ENCODE assay signal across 14 cellular contexts in genomic region chr22:26570126-26570525, GRCh38. TPM values are rescaled to one million over a fixed set of nuclear protein-coding genes. Genes with fewer than 3 reads are reported as not detected.
A peak's percentile ranks its signal among the peaks of the same experiment; 100 is the strongest.
DNase-seq lines count a peak whose midpoint lies in the region; ATAC-seq, FAIRE-seq and TF ChIP-seq lines count a peak whose summit lies in the region.
"Had no signal": no experiment of that assay in that cellular context is flagged by ENCODE, and none has a peak within 500 bp of the region (broad histone marks: within the 10 kb centered on the region; RNA-seq: fewer than 3 reads in every experiment).

No MANE protein-coding gene starts in this region.

- DNase-seq in IMR-90 (no peak), H1 (ENCODE audit: low read depth in 1 of 2, low spot score in 2 of 2) (no peak), neural crest cell (ENCODE audit: low read depth, low spot score) (no peak), NCI-H2227 (lab: John Stamatoyannopoulos, UW; ENCODE audit: unreplicated experiment) (no peak), HPDE6-E6E7 (ENCODE audit: extremely low spot score) (no peak)
- DNase-seq: activated T-cell treated with anti-CD3 and anti-CD28 coated beads, Interleukin-2, amount 50 U/mL, for 48 hours; MV-4-11; naive B cell; stimulated activated CD4-positive, alpha-beta T cell treated with anti-CD3 and anti-CD28 coated beads, Interleukin-15, amount 100 ng/mL, for 24 hours had no signal

- peaks cover 79% of the 10 kb centered on the region for H4K20me1 ChIP-seq in BLaER1
- H4K20me1 ChIP-seq in IMR-90 (ENCODE audit: insufficient read depth, low read length): peaks cover 37% of the 10 kb centered on the region
- peaks cover 2 to 11% of the 10 kb centered on the region in 2 experiments for H4K20me1 ChIP-seq in H1 (replicated peaks in 1 of 2; ENCODE audit: control insufficient read depth in 1 of 2, insufficient read depth in 2 of 2, low read length in 2 of 2)

- no peak overlapping the region for H3K4me3 Mint-ChIP-seq in neural crest cell

- H3K27me3 Mint-ChIP-seq in neural crest cell (ENCODE audit: low read depth): peaks cover 3% of the 10 kb centered on the region
- H3K27me3 Mint-ChIP-seq: naive B cell had no signal

- peak overlapping the region; percentile 25; the same call in 1 of the 2 replicates for H3K27ac ChIP-seq in BLaER1
- no peak overlapping the region for H3K27ac ChIP-seq in IMR-90 (ENCODE audit: insufficient read depth, low read length)
- peak overlapping the region; percentile 17; the same call in 1 of the 2 replicates for H3K27ac ChIP-seq in H1 (ENCODE audit: low read depth, low read length)
- H3K27ac ChIP-seq: VCaP had no signal

- peak overlapping the region; percentile 53 for H3K4me2 ChIP-seq in BLaER1
- H3K4me2 ChIP-seq in IMR-90 (ENCODE audit: low read depth, low read length): no peak overlapping the region
- H3K4me2 ChIP-seq in H1 (ENCODE audit: insufficient read depth in 1 of 2, low read depth in 2 of 2, low read length in 2 of 2): no peak overlapping the region

- no peaks in the 10 kb centered on the region for H3K9me3 Mint-ChIP-seq in neural crest cell
- H3K9me3 Mint-ChIP-seq: naive B cell had no signal

- H3K36me3 ChIP-seq in BLaER1 (peaks cover 41% of the 10 kb centered on the region), IMR-90 (ENCODE audit: control insufficient read depth, insufficient read depth, low read length) (no peaks in the 10 kb centered on the region), H1 (ENCODE audit: control insufficient read depth in 2 of 4, insufficient read depth in 4 of 4, low read length in 3 of 4) (peaks cover 0 to 3% (median 0%) of the 10 kb centered on the region in 4 experiments; a peak in 3 of 8 replicates)

- H3K4me1 Mint-ChIP-seq in neural crest cell: peaks cover 39% of the 10 kb centered on the region

- intact Hi-C loops in IMR-90 (cut with micrococcal nuclease): no loop called here

- CTCF ChIA-PET in IMR-90 (lab: Yijun Ruan, JAX) (no interaction called here), H1 (lab: Charles Lee; ENCODE audit: partially characterized antibody) (interaction anchor here (1.4 kb wide), 1 partner anchor 109 kb away, joined by 4 read pairs; no protein-coding TSS in a partner anchor)

- FAIRE-seq in H1 (lab: Jason Lieb, UNC): no peak

- no TSS peak for BruUV-seq in IMR-90 (replicated peaks; lab: Mats Ljungman, UMichigan)

- H4K91ac ChIP-seq in IMR-90 (ENCODE audit: insufficient read depth, low read depth, low read length) (no peak overlapping the region), H1 (replicated peaks; ENCODE audit: insufficient read length, low read length) (no peak overlapping the region)

- no peak for TF ChIP-seq POLR2A in IMR-90 (IDR thresholded peaks at IDR 0.05; ENCODE audit: low read depth, low read length)
- no peak for TF ChIP-seq POLR2A in H1 (IDR thresholded peaks at IDR 0.05; ENCODE audit: control extremely low read depth in 1 of 2, low read depth in 2 of 2, low read length in 2 of 2)

- WGBS in IMR-90 (ENCODE audit: extremely low coverage in 2 of 2, insufficient read length in 1 of 2), 2 experiments: 46% methylated on average over 7 of the region's 10 CpGs; no CpG with 5 or more reads in 1 of the 2 experiments
- WGBS in H1 (ENCODE audit: extremely low coverage in 1 of 2, insufficient coverage in 1 of 2, insufficient read length in 1 of 2, insufficient replicate concordance in 2 of 2, low coverage in 1 of 2, low lambda C conversion rate in 2 of 2, missing lambda C conversion rate in 1 of 2), 2 experiments: 87% methylated on average over 10 of the region's 10 CpGs; no CpG with 5 or more reads in 1 of the 2 experiments

- dilution Hi-C loops in IMR-90 (cut with HindIII; ENCODE audit: low sequenced_read_pairs, unreplicated experiment): no loop called here

- H3K23ac ChIP-seq in IMR-90 (ENCODE audit: low read depth, low read length) (no peak overlapping the region), H1 (ENCODE audit: insufficient read length) (no peak overlapping the region)

- peak overlapping the region; percentile 58 for H3K27ac Mint-ChIP-seq in neural crest cell (ENCODE audit: unreplicated experiment)

- H3K9ac ChIP-seq in BLaER1 (no peak overlapping the region), IMR-90 (ENCODE audit: low read depth, low read length) (no peak overlapping the region), H1 (replicated peaks in 1 of 4; ENCODE audit: extremely low read depth in 1 of 4, low read depth in 3 of 4, low read length in 3 of 4) (no peak overlapping the region)

- H3K56ac ChIP-seq in IMR-90 (ENCODE audit: extremely low read depth, insufficient read depth, low read length) (no peak overlapping the region), H1 (replicated peaks; ENCODE audit: insufficient read length, low read depth, low read length) (no peak overlapping the region)

- H4K8ac ChIP-seq in IMR-90 (ENCODE audit: low read depth in 2 of 2, low read length in 2 of 2) (no peak overlapping the region; a peak in 1 of 4 replicates), H1 (ENCODE audit: extremely low read depth, insufficient read depth, low read length) (no peak overlapping the region)

- H3K23me2 ChIP-seq in H1 (ENCODE audit: low read depth, low read length): no peaks in the 10 kb centered on the region; the same call in 1 of the 2 replicates

- peaks cover 98% of the 10 kb centered on the region for H3K4me1 ChIP-seq in BLaER1
- H3K4me1 ChIP-seq in IMR-90 (ENCODE audit: control insufficient read depth, insufficient read depth, low read length): peaks cover 6% of the 10 kb centered on the region
- H3K4me1 ChIP-seq in H1 (replicated peaks in 1 of 4; ENCODE audit: control insufficient read depth in 3 of 4, insufficient read depth in 4 of 4, low read length in 3 of 4): peaks cover 13 to 39% (median 18%) of the 10 kb centered on the region in 4 experiments

- H3K4me3 ChIP-seq in BLaER1 (no peak overlapping the region), IMR-90 (ENCODE audit: insufficient read depth, low read depth, low read length) (no peak overlapping the region), H1 (ENCODE audit: extremely low read depth in 1 of 4, insufficient read depth in 2 of 4, low read depth in 3 of 4, low read length in 4 of 4) (no peak overlapping the region)
- H3K4me3 ChIP-seq: body of pancreas had no signal

- TF ChIP-seq EP300 in H1 (IDR thresholded peaks at IDR 0.05; ENCODE audit: borderline replicate concordance in 1 of 2, low read depth in 2 of 2, low read length in 2 of 2): no peak

- H3K14ac ChIP-seq in IMR-90 (replicated peaks; ENCODE audit: low read depth, low read length) (peak overlapping the region; percentile 15; the same call in 1 of the 2 replicates), H1 (ENCODE audit: insufficient read length) (no peak overlapping the region)

- no peak overlapping the region for H2AFZ ChIP-seq in IMR-90 (replicated peaks; ENCODE audit: low read length, poor library complexity)
- H2AFZ ChIP-seq in H1 (ENCODE audit: low read length): no peak overlapping the region

- ATAC-seq in IMR-90 (ENCODE audit: low read depth): no peak
- ATAC-seq in GM21576 (IDR thresholded peaks at IDR 0.05; ENCODE audit: unreplicated experiment): no peak
- ATAC-seq in HG03565 (IDR thresholded peaks at IDR 0.05; ENCODE audit: unreplicated experiment): no peak
- ATAC-seq: body of pancreas had no signal

- TF ChIP-seq RAD21 in IMR-90 (IDR thresholded peaks at IDR 0.05; ENCODE audit: low read length): no peak
- no peak for TF ChIP-seq RAD21 in H1 (IDR thresholded peaks at IDR 0.05 in 1 of 2, conservative IDR thresholded peaks at IDR 0.05 in 1 of 2; ENCODE audit: low read depth in 2 of 2, low read length in 2 of 2)

- no peaks in the 10 kb centered on the region for H3K36me3 Mint-ChIP-seq in neural crest cell (ENCODE audit: low read depth)

- no peak overlapping the region for H2BK5ac ChIP-seq in IMR-90 (ENCODE audit: low read depth, low read length, poor library complexity, severe bottlenecking)
- H2BK5ac ChIP-seq in H1 (ENCODE audit: low read depth, low read length): peak overlapping the region; percentile 82

- no peaks in the 10 kb centered on the region for H3K27me3 ChIP-seq in BLaER1
- no peaks in the 10 kb centered on the region for H3K27me3 ChIP-seq in IMR-90 (ENCODE audit: control insufficient read depth, insufficient read depth, low read length)
- no peaks in the 10 kb centered on the region for H3K27me3 ChIP-seq in H1 (replicated peaks in 1 of 4; ENCODE audit: control insufficient read depth in 3 of 4, extremely low read depth in 1 of 4, insufficient read depth in 3 of 4, low read length in 3 of 4)
- H3K27me3 ChIP-seq: body of pancreas had no signal

- POLR2A ChIA-PET in IMR-90 (lab: Charles Lee; ENCODE audit: unreplicated experiment): no interaction called here
- POLR2A ChIA-PET in H1 (lab: Charles Lee; ENCODE audit: partially characterized antibody): interaction anchor here (0.7 to 4.3 kb wide), 7 partner anchors 8 to 21 kb away, joined by 3 to 17 read pairs (median 3); partner anchors contain the start of gene TPST2

- TF ChIP-seq CTCF in IMR-90 (conservative IDR thresholded peaks at IDR 0.05; ENCODE audit: low read depth, low read length) (no peak), H1 (IDR thresholded peaks at IDR 0.05; ENCODE audit: control extremely low read depth in 1 of 3, insufficient read depth in 1 of 3, low read depth in 1 of 3, low read length in 3 of 3) (no peak), neural crest cell (conservative IDR thresholded peaks at IDR 0.05) (no peak)

- H2BK12ac ChIP-seq in H1 (ENCODE audit: low read depth, low read length): peak overlapping the region; percentile 86

- H2AK5ac ChIP-seq in IMR-90 (ENCODE audit: low read depth, low read length): no peak overlapping the region
- H2AK5ac ChIP-seq in H1 (ENCODE audit: low read depth, low read length): peak overlapping the region; percentile 26; the same call in 1 of the 2 replicates

- peaks cover 6 to 91% of the 10 kb centered on the region in 2 experiments for H3K79me2 ChIP-seq in H1 (ENCODE audit: control insufficient read depth in 1 of 2, insufficient read depth in 2 of 2, low read length in 2 of 2)

- no peak overlapping the region for H2BK120ac ChIP-seq in IMR-90 (ENCODE audit: low read depth, low read length)
- H2BK120ac ChIP-seq in H1 (replicated peaks; ENCODE audit: low read depth, low read length): no peak overlapping the region

- H2BK20ac ChIP-seq in IMR-90 (ENCODE audit: low read depth, low read length): no peak overlapping the region
- H2BK20ac ChIP-seq in H1 (ENCODE audit: low read length): no peak overlapping the region

- H3K9me3 ChIP-seq in BLaER1 (no peaks in the 10 kb centered on the region), IMR-90 (ENCODE audit: control insufficient read depth, insufficient read depth, low read length) (no peaks in the 10 kb centered on the region), H1 (ENCODE audit: insufficient read depth in 2 of 2, low read depth in 1 of 2, low read length in 1 of 2) (no peaks in the 10 kb centered on the region)
- H3K9me3 ChIP-seq: body of pancreas had no signal

- H2BK15ac ChIP-seq in IMR-90 (ENCODE audit: low read depth, low read length) (no peak overlapping the region), H1 (ENCODE audit: low read length) (peak overlapping the region; percentile 6; the same call in 1 of the 2 replicates)

- peaks cover 18% of the 10 kb centered on the region for H3K9me1 ChIP-seq in IMR-90 (ENCODE audit: insufficient read depth, low read length)

- H3K18ac ChIP-seq in IMR-90 (ENCODE audit: low read depth, low read length) (no peak overlapping the region), H1 (ENCODE audit: extremely low read depth, low read length) (peak overlapping the region; percentile 54)

- peaks cover 45 to 87% of the 10 kb centered on the region in 2 experiments for H3K79me1 ChIP-seq in IMR-90 (ENCODE audit: low read depth in 1 of 2, low read length in 2 of 2)
- H3K79me1 ChIP-seq in H1 (ENCODE audit: low read depth, low read length): peaks cover 28% of the 10 kb centered on the region

- H4K5ac ChIP-seq in IMR-90 (ENCODE audit: low read depth, low read length): no peak overlapping the region; the same call in 1 of the 2 replicates
- H4K5ac ChIP-seq in H1 (ENCODE audit: insufficient read length, low read depth, low read length): no peak overlapping the region

- in situ Hi-C loops in IMR-90 (cut with MboI; ENCODE audit: low sequenced_read_pairs): no loop called here

- H3K4ac ChIP-seq in IMR-90 (ENCODE audit: low read depth, low read length) (no peak overlapping the region), H1 (replicated peaks; ENCODE audit: insufficient read length, low read depth, low read length) (no peak overlapping the region)

- no peak overlapping the region for H2AK9ac ChIP-seq in IMR-90 (replicated peaks; ENCODE audit: low read depth, low read length, poor library complexity)

RNA-seq across cellular contexts. Expression of gene TPST2, which starts 19.8 kb away (rescaled TPM):
- total RNA-seq in IMR-90 (2012; rRNA removed) (41.7 and 42.5 TPM in 2 replicates), neural crest cell (10.7 and 11.8 TPM in 2 replicates)
- polyA plus RNA-seq in IMR-90 (2012; rRNA removed) (63.6 and 81.1 TPM in 2 replicates), H1 (2011; rRNA removed) (143 and 162 TPM in 2 replicates)
- 84.8 and 101 TPM in 2 replicates for polyA plus RNA-seq in IMR-90 (2012; cell fraction: cytosol; rRNA removed)
- polyA plus RNA-seq in IMR-90 (2012; cell fraction: nucleus; rRNA removed; ENCODE audit: low replicate concordance): 50.0 and 85.2 TPM in 2 replicates
- total RNA-seq in H1 (2021; fragmentation: NEBNext Ultra II Directional; extraction: Animal tissue kit (Norgen Biotek cat#: 25700)): 58.8 and 62.1 TPM in 2 replicates
- 134 TPM for polyA plus RNA-seq in H1 (2011; cell fraction: cytosol; rRNA removed)
- polyA plus RNA-seq in H1 (2011; cell fraction: nucleus; rRNA removed): 139 TPM
- polyA plus RNA-seq in H1 (2012, experiment 1 of 2): 52.5 to 56.1 TPM (median 54.1 TPM) in 4 replicates
- 69.0 TPM for polyA plus RNA-seq in H1 (2012, experiment 2 of 2)
- polyA plus RNA-seq in H1 (2013, experiment 1 of 2): 93.0 TPM
- 95.7 TPM for polyA plus RNA-seq in H1 (2013, experiment 2 of 2)
- polyA minus RNA-seq in H1 (2011; rRNA and poly(A)+ RNA removed): 80.0 and 85.9 TPM in 2 replicates
- polyA minus RNA-seq in H1 (2011; cell fraction: cytosol; rRNA and poly(A)+ RNA removed): 59.8 TPM
- 63.8 TPM for polyA minus RNA-seq in H1 (2011; cell fraction: nucleus; rRNA and poly(A)+ RNA removed)

RNA-seq across cellular contexts. Expression of gene CRYBB1, which starts 47.7 kb away (rescaled TPM):
- total RNA-seq in IMR-90 (2012; rRNA removed) (not detected in 2 replicates), neural crest cell (not detected in 2 replicates)
- polyA plus RNA-seq in IMR-90 (2012; rRNA removed) (not detected in 2 replicates), H1 (2011; rRNA removed) (6.0 and 7.2 TPM in 2 replicates)
- not detected in 2 replicates for polyA plus RNA-seq in IMR-90 (2012; cell fraction: cytosol; rRNA removed)
- not detected in 2 replicates for polyA plus RNA-seq in IMR-90 (2012; cell fraction: nucleus; rRNA removed; ENCODE audit: low replicate concordance)
- total RNA-seq in H1 (2021; fragmentation: NEBNext Ultra II Directional; extraction: Animal tissue kit (Norgen Biotek cat#: 25700)): 1.7 and 4.2 TPM in 2 replicates
- 7.5 TPM for polyA plus RNA-seq in H1 (2011; cell fraction: cytosol; rRNA removed)
- polyA plus RNA-seq in H1 (2011; cell fraction: nucleus; rRNA removed): 5.0 TPM
- polyA plus RNA-seq in H1 (2012, experiment 1 of 2): 2.7 to 5.7 TPM (median 5.2 TPM) in 4 replicates
- 3.9 TPM for polyA plus RNA-seq in H1 (2012, experiment 2 of 2)
- 7.7 TPM for polyA plus RNA-seq in H1 (2013, experiment 1 of 2)
- polyA plus RNA-seq in H1 (2013, experiment 2 of 2): 7.4 TPM
- polyA minus RNA-seq in H1 (2011; rRNA and poly(A)+ RNA removed): 1.7 and 4.1 TPM in 2 replicates
- polyA minus RNA-seq in H1 (2011; cell fraction: cytosol; rRNA and poly(A)+ RNA removed): 2.9 TPM
- polyA minus RNA-seq in H1 (2011; cell fraction: nucleus; rRNA and poly(A)+ RNA removed): 1.3 TPM

RNA-seq across cellular contexts. Expression of gene CRYBA4, which starts 51.6 kb away (rescaled TPM):
- total RNA-seq in IMR-90 (2012; rRNA removed) (not detected in 2 replicates), neural crest cell (not detected in 2 replicates)
- polyA plus RNA-seq in IMR-90 (2012; rRNA removed) (not detected in 2 replicates), H1 (2011; rRNA removed) (2.2 and 3.1 TPM in 2 replicates)
- not detected in 2 replicates for polyA plus RNA-seq in IMR-90 (2012; cell fraction: cytosol; rRNA removed)
- polyA plus RNA-seq in IMR-90 (2012; cell fraction: nucleus; rRNA removed; ENCODE audit: low replicate concordance): not detected in 2 replicates
- total RNA-seq in H1 (2021; fragmentation: NEBNext Ultra II Directional; extraction: Animal tissue kit (Norgen Biotek cat#: 25700)): 0.67 and 1.5 TPM in 2 replicates
- polyA plus RNA-seq in H1 (2011; cell fraction: cytosol; rRNA removed): 2.0 TPM
- 1.4 TPM for polyA plus RNA-seq in H1 (2011; cell fraction: nucleus; rRNA removed)
- 0.84 to 2.4 TPM (median 1.9 TPM) in 4 replicates for polyA plus RNA-seq in H1 (2012, experiment 1 of 2)
- 1.5 TPM for polyA plus RNA-seq in H1 (2012, experiment 2 of 2)
- 1.7 TPM for polyA plus RNA-seq in H1 (2013, experiment 1 of 2)
- polyA plus RNA-seq in H1 (2013, experiment 2 of 2): 2.0 TPM
- 0.56 and 0.69 TPM in 2 replicates for polyA minus RNA-seq in H1 (2011; rRNA and poly(A)+ RNA removed)
- not detected for polyA minus RNA-seq in H1 (2011; cell fraction: cytosol; rRNA and poly(A)+ RNA removed)
- polyA minus RNA-seq in H1 (2011; cell fraction: nucleus; rRNA and poly(A)+ RNA removed): not detected
- total RNA-seq: body of pancreas had no signal

RNA-seq across cellular contexts. Expression of gene TFIP11, which starts 57.9 kb away (rescaled TPM):
- total RNA-seq in IMR-90 (2012; rRNA removed) (37.5 and 43.2 TPM in 2 replicates), neural crest cell (33.6 and 34.3 TPM in 2 replicates)
- polyA plus RNA-seq in IMR-90 (2012; rRNA removed) (22.5 and 23.6 TPM in 2 replicates), H1 (2011; rRNA removed) (18.1 and 18.4 TPM in 2 replicates)
- polyA plus RNA-seq in IMR-90 (2012; cell fraction: cytosol; rRNA removed): 16.0 and 16.7 TPM in 2 replicates
- 35.1 and 48.4 TPM in 2 replicates for polyA plus RNA-seq in IMR-90 (2012; cell fraction: nucleus; rRNA removed; ENCODE audit: low replicate concordance)
- 23.9 and 28.3 TPM in 2 replicates for total RNA-seq in H1 (2021; fragmentation: NEBNext Ultra II Directional; extraction: Animal tissue kit (Norgen Biotek cat#: 25700))
- 23.4 TPM for polyA plus RNA-seq in H1 (2011; cell fraction: cytosol; rRNA removed)
- 26.2 TPM for polyA plus RNA-seq in H1 (2011; cell fraction: nucleus; rRNA removed)
- 24.2 to 28.8 TPM (median 27.7 TPM) in 4 replicates for polyA plus RNA-seq in H1 (2012, experiment 1 of 2)
- polyA plus RNA-seq in H1 (2012, experiment 2 of 2): 10.5 TPM
- polyA plus RNA-seq in H1 (2013, experiment 1 of 2): 11.5 TPM
- polyA plus RNA-seq in H1 (2013, experiment 2 of 2): 9.4 TPM
- 37.2 and 40.4 TPM in 2 replicates for polyA minus RNA-seq in H1 (2011; rRNA and poly(A)+ RNA removed)
- 18.1 TPM for polyA minus RNA-seq in H1 (2011; cell fraction: cytosol; rRNA and poly(A)+ RNA removed)
- 27.6 TPM for polyA minus RNA-seq in H1 (2011; cell fraction: nucleus; rRNA and poly(A)+ RNA removed)
